ENCODE assay signal across 8 cellular contexts in the genomic region with DNA sequence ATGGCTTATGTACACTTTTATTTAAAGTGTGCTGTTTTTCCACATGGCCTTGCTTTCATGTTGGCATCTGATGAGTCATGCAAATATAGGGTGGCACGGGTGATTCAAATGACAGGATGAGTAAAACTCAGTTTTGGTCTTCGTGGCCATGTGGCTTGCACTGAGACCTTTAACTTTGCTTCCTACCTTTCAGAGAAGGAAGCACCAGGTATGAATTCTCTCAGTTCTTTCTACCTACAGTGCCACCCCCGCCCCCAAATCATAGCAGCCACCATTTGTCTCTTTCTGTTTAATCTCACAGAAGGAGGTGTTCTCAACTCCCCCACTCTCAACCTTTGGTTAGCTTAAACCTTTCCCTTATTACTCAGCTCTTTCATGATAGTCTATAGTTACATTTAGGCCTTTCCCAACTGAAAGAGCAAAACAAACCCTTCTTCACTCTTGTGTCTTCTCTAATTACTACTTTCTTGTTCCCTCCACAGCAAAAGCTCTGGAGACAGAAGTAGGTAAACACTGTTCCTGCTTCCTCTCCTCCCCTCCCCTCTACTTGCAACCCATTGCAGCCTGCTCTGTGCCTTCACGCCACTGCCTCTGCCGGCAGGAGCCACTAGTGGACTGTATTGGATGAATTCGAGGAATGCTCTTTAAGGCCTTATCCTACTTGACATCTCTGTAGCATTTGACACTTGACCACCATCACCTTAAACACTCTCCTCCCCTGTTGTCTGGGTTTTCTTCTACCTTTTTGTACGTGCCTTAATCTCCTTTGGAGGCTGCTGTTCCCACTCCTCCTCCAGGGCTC.
DNase-seq lines count a peak whose midpoint lies in the region; ATAC-seq and TF ChIP-seq lines count a peak whose summit lies in the region.

No MANE protein-coding gene starts in this region.

- no TSS peak for BruUV-seq in A673 (replicated peaks; lab: Mats Ljungman, UMichigan)

- intact Hi-C loops in psoas muscle (cut with DNase I) (no loop called here), A673 (cut with micrococcal nuclease; ENCODE audit: unreplicated experiment) (no loop called here)

- no peaks in the 10 kb centered on the region for H3K27me3 ChIP-seq in WERI-Rb-1 (ENCODE audit: insufficient read depth, low read depth, severe bottlenecking)
- H3K27me3 ChIP-seq in psoas muscle (ENCODE audit: insufficient read depth in 3 of 3, low read length in 2 of 3): no peaks in the 10 kb centered on the region
- H3K27me3 ChIP-seq in A673 (replicated peaks; ENCODE audit: insufficient read depth, low read depth, low read length, poor library complexity): no peaks in the 10 kb centered on the region

- CTCF ChIA-PET in A673 (lab: Charles Lee): no interaction called here

- H3K4me1 ChIP-seq in psoas muscle (peaks cover 86% of the 10 kb centered on the region), A673 (ENCODE audit: insufficient read depth, low read length, poor library complexity, severe bottlenecking) (peaks cover 18% of the 10 kb centered on the region)

- peak; percentile 53 to 70 (median 65) for ATAC-seq in psoas muscle

- TF ChIP-seq CTCF in WERI-Rb-1 (IDR thresholded peaks at IDR 0.05; ENCODE audit: low read depth, low read length): peak; percentile 70
- no peak for TF ChIP-seq CTCF in epithelial cell of esophagus (IDR thresholded peaks at IDR 0.05; ENCODE audit: insufficient read depth, low read depth, low read length, missing control alignments)
- peak; percentile 26 for TF ChIP-seq CTCF in psoas muscle (IDR thresholded peaks at IDR 0.05)
- no peak for TF ChIP-seq CTCF in A673 (conservative IDR thresholded peaks at IDR 0.05; ENCODE audit: low read depth, low read length)

- POLR2A ChIA-PET in A673 (lab: Charles Lee; ENCODE audit: low non-redundant PET): no interaction called here

- no peak overlapping the region for H3K4me3 ChIP-seq in WERI-Rb-1 (ENCODE audit: low read depth, low read length)
- H3K4me3 ChIP-seq in epithelial cell of esophagus (ENCODE audit: low read length): no peak overlapping the region
- peak overlapping the region; percentile 14 for H3K4me3 ChIP-seq in psoas muscle
- no peak overlapping the region for H3K4me3 ChIP-seq in A673 (ENCODE audit: low read depth, low read length, poor library complexity, severe bottlenecking)

- WGBS in psoas muscle, 3 donors: 50 to 65% (median 52%) methylated on average over 7 of the region's 7 CpGs

- H3K9me3 ChIP-seq in WERI-Rb-1 (ENCODE audit: severe bottlenecking) (no peaks in the 10 kb centered on the region), psoas muscle (no peaks in the 10 kb centered on the region), A673 (ENCODE audit: low read depth, low read length, poor library complexity, severe bottlenecking) (no peaks in the 10 kb centered on the region)

- H3K36me3 ChIP-seq in WERI-Rb-1: peaks cover 2% of the 10 kb centered on the region; the same call in 1 of the 2 replicates
- no peaks in the 10 kb centered on the region for H3K36me3 ChIP-seq in psoas muscle (ENCODE audit: insufficient read depth in 1 of 2, low read depth in 1 of 2)
- peaks cover 3% of the 10 kb centered on the region for H3K36me3 ChIP-seq in A673 (ENCODE audit: insufficient read depth, low read length, poor library complexity, severe bottlenecking)

- H3K27ac ChIP-seq in WERI-Rb-1 (peak overlapping the region; percentile 61), psoas muscle (peak overlapping the region; percentile 87), A673 (ENCODE audit: low read depth, low read length, poor library complexity, severe bottlenecking) (no peak overlapping the region)

- peak; percentile 20 for DNase-seq in activated gamma-delta T cell treated with Interleukin-2 at 50 U/mL for 16 hours
- no peak for DNase-seq in activated gamma-delta T cell (lab: John Stamatoyannopoulos, UW)
- DNase-seq in WERI-Rb-1: peak; percentile 78
- DNase-seq in epithelial cell of esophagus (ENCODE audit: low read depth): peak; percentile 69
- DNase-seq in psoas muscle: no peak
- no peak for DNase-seq in NK-92 (lab: John Stamatoyannopoulos, UW; ENCODE audit: unreplicated experiment)
- no peak for DNase-seq in kidney glomerular epithelial cell (lab: John Stamatoyannopoulos, UW)
- no peak for DNase-seq in A673 (ENCODE audit: low spot score)

Comparison
In these comparisons a context has a peak if more than half of its experiments do, and no peak if none do; other contexts are left out.
1. DNase-seq: peak in activated gamma-delta T cell treated with Interleukin-2 at 50 U/mL for 16 hours (single experiment), WERI-Rb-1 (single experiment) and epithelial cell of esophagus (single experiment); none in activated gamma-delta T cell (single experiment), psoas muscle (0 of 2), NK-92 (single experiment), kidney glomerular epithelial cell (single experiment) and A673 (single experiment).
2. CTCF ChIP-seq: peak in WERI-Rb-1 (single experiment) and psoas muscle (single experiment); none in epithelial cell of esophagus (single experiment) and A673 (single experiment).